ENCODE assay signal across 17 cellular contexts in genomic region chr11:2737226-2737590, GRCh38. TPM values are rescaled to one million over a fixed set of nuclear protein-coding genes. Genes with fewer than 3 reads are reported as not detected.
A peak's percentile ranks its signal among the peaks of the same experiment; 100 is the strongest.
DNase-seq lines count a peak whose midpoint lies in the region; FAIRE-seq and TF ChIP-seq lines count a peak whose summit lies in the region.
"Had no signal": no experiment of that assay in that cellular context is flagged by ENCODE, and none has a peak within 500 bp of the region (broad histone marks: within the 10 kb centered on the region; RNA-seq: fewer than 3 reads in every experiment).

No MANE protein-coding gene starts in this region.

- intact Hi-C loops in kidney (cut with DNase I): no loop called here

- no peak overlapping the region for H3K4me3 Mint-ChIP-seq in activated CD4-positive, alpha-beta memory T cell treated with anti-CD3 and anti-CD28 coated beads, Interleukin-2, amount 10 ng/mL, durations not matched to agents 7 days and 5 days
- H3K4me3 Mint-ChIP-seq: B cell; CD8-positive, alpha-beta memory T cell; H9 had no signal

- peaks cover 0 to 10% of the 10 kb centered on the region in 2 donors for H3K4me1 ChIP-seq in kidney (ENCODE audit: control insufficient read depth in 1 of 2, insufficient read depth in 1 of 2, low read depth in 1 of 2, low read length in 2 of 2)

- H3K9me3 Mint-ChIP-seq in activated CD4-positive, alpha-beta memory T cell treated with anti-CD3 and anti-CD28 coated beads, Interleukin-2, amount 10 ng/mL, durations not matched to agents 7 days and 5 days: no peaks in the 10 kb centered on the region
- H3K9me3 Mint-ChIP-seq: CD8-positive, alpha-beta memory T cell had no signal

- POLR2A ChIA-PET in activated CD4-positive, alpha-beta memory T cell treated with anti-CD3 and anti-CD28 coated beads, Interleukin-2, amount 10 ng/mL, durations not matched to agents 7 days and 5 days (lab: Charles Lee): no interaction called here

- no peaks in the 10 kb centered on the region for H3K36me3 ChIP-seq in kidney (ENCODE audit: control insufficient read depth in 1 of 2, insufficient read depth in 2 of 2, low read length in 2 of 2)

- TF ChIP-seq CTCF in kidney (IDR thresholded peaks at IDR 0.05; ENCODE audit: borderline replicate concordance, extremely low read depth, insufficient read depth): no peak

- no peak for FAIRE-seq in kidney (lab: Jason Lieb, UNC)
- FAIRE-seq in urothelium cell line (lab: Jason Lieb, UNC): no peak

- no peaks in the 10 kb centered on the region for H3K36me3 Mint-ChIP-seq in activated CD4-positive, alpha-beta memory T cell treated with anti-CD3 and anti-CD28 coated beads, Interleukin-2, amount 10 ng/mL, durations not matched to agents 7 days and 5 days (ENCODE audit: low read depth)
- H3K36me3 Mint-ChIP-seq: CD8-positive, alpha-beta memory T cell had no signal

- CTCF ChIA-PET in activated CD4-positive, alpha-beta memory T cell treated with anti-CD3 and anti-CD28 coated beads, Interleukin-2, amount 10 ng/mL, durations not matched to agents 7 days and 5 days (lab: Charles Lee): no interaction called here

- no peaks in the 10 kb centered on the region for H3K4me1 Mint-ChIP-seq in activated CD4-positive, alpha-beta memory T cell treated with anti-CD3 and anti-CD28 coated beads, Interleukin-2, amount 10 ng/mL, durations not matched to agents 7 days and 5 days
- H3K4me1 Mint-ChIP-seq: B cell; CD8-positive, alpha-beta memory T cell had no signal

- no peak overlapping the region for H3K4me3 ChIP-seq in kidney (ENCODE audit: low read length in 2 of 2)
- H3K4me3 ChIP-seq: SK-N-MC had no signal

- no peak overlapping the region for H3K27ac ChIP-seq in kidney (ENCODE audit: low read depth in 2 of 2, low read length in 2 of 2)
- H3K27ac ChIP-seq: SK-N-MC had no signal

- H3K9me3 ChIP-seq in kidney (ENCODE audit: control insufficient read depth in 1 of 2, low read length in 2 of 2): no peaks in the 10 kb centered on the region

- no peak overlapping the region for H3K9ac ChIP-seq in kidney (ENCODE audit: low read length in 2 of 2)

- H3K27me3 Mint-ChIP-seq in activated CD4-positive, alpha-beta memory T cell treated with anti-CD3 and anti-CD28 coated beads, Interleukin-2, amount 10 ng/mL, durations not matched to agents 7 days and 5 days: no peaks in the 10 kb centered on the region
- H3K27me3 Mint-ChIP-seq: B cell; CD8-positive, alpha-beta memory T cell had no signal

- no peak overlapping the region for H3K27ac Mint-ChIP-seq in activated CD4-positive, alpha-beta memory T cell treated with anti-CD3 and anti-CD28 coated beads, Interleukin-2, amount 10 ng/mL, durations not matched to agents 7 days and 5 days
- H3K27ac Mint-ChIP-seq: B cell; CD8-positive, alpha-beta memory T cell had no signal

- DNase-seq in EL: peak; percentile 12
- peak; percentile 28 for DNase-seq in SW480 (ENCODE audit: low spot score)
- peak; percentile 58 for DNase-seq in kidney
- peak; percentile 21 for DNase-seq in urothelium cell line (ENCODE audit: low spot score)
- DNase-seq in activated CD8-positive, alpha-beta memory T cell treated with anti-CD3 and anti-CD28 coated beads, Interleukin-2, amount 50 U/mL, for 4 hours: no peak
- no peak for DNase-seq in activated CD4-positive, alpha-beta memory T cell treated with anti-CD3 and anti-CD28 coated beads, Interleukin-2, amount 10 ng/mL, durations not matched to agents 7 days and 5 days
- DNase-seq in kidney glomerular epithelial cell (lab: John Stamatoyannopoulos, UW): no peak
- DNase-seq: ACHN; CD8-positive, alpha-beta memory T cell; H9; IMR-90; Kasumi-1; NCI-H146; NCI-H2227 treated with DMSO at 0.1 percent for 48 hours; NCI-H524 treated with DMSO at 0.1 percent for 48 hours had no signal

RNA-seq across cellular contexts. Expression of gene KCNQ1OT1, which starts 37.4 kb away (rescaled TPM):
- 4.4 TPM for total RNA-seq in kidney
- polyA plus RNA-seq in kidney (ENCODE audit: insufficient read depth, low read depth, low replicate concordance): 0.22 TPM
- total RNA-seq in activated CD4-positive, alpha-beta memory T cell treated with anti-CD3 and anti-CD28 coated beads, Interleukin-2, amount 10 ng/mL, durations not matched to agents 7 days and 5 days: under 1 TPM; 0.25 to 0.28 TPM

Comparison
In these comparisons a context has a peak if more than half of its experiments do, and no peak if none do; other contexts are left out.
1. DNase-seq: peak in EL (single experiment), SW480 (single experiment), kidney (single experiment) and urothelium cell line (single experiment); none in activated CD8-positive, alpha-beta memory T cell treated with anti-CD3 and anti-CD28 coated beads, Interleukin-2, amount 50 U/mL, for 4 hours (single experiment), activated CD4-positive, alpha-beta memory T cell treated with anti-CD3 and anti-CD28 coated beads, Interleukin-2, amount 10 ng/mL, durations not matched to agents 7 days and 5 days (single experiment) and kidney glomerular epithelial cell (single experiment).